Comparison of ENCODE assay signal across 10 cellular contexts in genomic region chr22:32531955-32532818, GRCh38. TPM values are rescaled to one million over a fixed set of nuclear protein-coding genes. Genes with fewer than 3 reads are reported as not detected.
DNase-seq lines count a peak whose midpoint lies in the region; ATAC-seq and TF ChIP-seq lines count a peak whose summit lies in the region.
"Had no signal": no experiment of that assay in that cellular context is flagged by ENCODE, and none has a peak within 500 bp of the region (broad histone marks: within the 10 kb centered on the region; RNA-seq: fewer than 3 reads in every experiment).

No MANE protein-coding gene starts in this region.

- H2BK15ac ChIP-seq in mesendoderm (replicated peaks; ENCODE audit: low read depth) = no peak overlapping the region

- no peaks in the 10 kb centered on the region for H3K9me3 Mint-ChIP-seq in endodermal cell
- H3K9me3 Mint-ChIP-seq: T-helper 1 cell treated with Interleukin-12 subunit alpha and Interleukin-12 subunit beta and Interleukin-4 antibody, amounts not matched to agents 30 μg/mL and 1 μg/mL, for 36 hours had no signal

- H2BK5ac ChIP-seq in mesendoderm (ENCODE audit: low read length) = no peak overlapping the region

- H2AK5ac ChIP-seq in mesendoderm (ENCODE audit: low read length) = no peak overlapping the region

- H3K36me3 ChIP-seq in endodermal cell (ENCODE audit: control insufficient read depth, insufficient read depth, low read length) = no peaks in the 10 kb centered on the region
- H3K36me3 ChIP-seq in mesendoderm (ENCODE audit: control insufficient read depth, insufficient read depth, low read length) = no peaks in the 10 kb centered on the region

- peak overlapping the region; percentile 35 for H3K9ac ChIP-seq in endodermal cell (ENCODE audit: extremely low read depth, low read length, poor library complexity, severe bottlenecking)
- peak overlapping the region; percentile 25 for H3K9ac ChIP-seq in mesendoderm (ENCODE audit: low read length)

- no peaks in the 10 kb centered on the region for H3K36me3 Mint-ChIP-seq in endodermal cell (ENCODE audit: low read depth)

- peaks cover 11% of the 10 kb centered on the region for H3K4me1 Mint-ChIP-seq in endodermal cell

- peaks cover 5% of the 10 kb centered on the region for H3K4me1 ChIP-seq in endodermal cell (ENCODE audit: control insufficient read depth, insufficient read depth, low read length)
- no peaks in the 10 kb centered on the region for H3K4me1 ChIP-seq in mesendoderm (ENCODE audit: control insufficient read depth, low read depth, low read length)

- H4K5ac ChIP-seq in mesendoderm (ENCODE audit: low read length) = no peak overlapping the region

- H2BK120ac ChIP-seq in mesendoderm (ENCODE audit: low read depth, low read length) = no peak overlapping the region

- H3K27ac Mint-ChIP-seq in endodermal cell = peak overlapping the region; percentile 98
- H3K27ac Mint-ChIP-seq: T-helper 1 cell treated with Interleukin-12 subunit alpha and Interleukin-12 subunit beta and Interleukin-4 antibody, amounts not matched to agents 30 μg/mL and 1 μg/mL, for 36 hours had no signal

- H3K18ac ChIP-seq in mesendoderm (ENCODE audit: low read length) = peak overlapping the region; percentile 62

- H3K27me3 Mint-ChIP-seq in endodermal cell (ENCODE audit: insufficient read depth) = no peaks in the 10 kb centered on the region

- WGBS in endodermal cell (ENCODE audit: insufficient coverage in 1 of 2, insufficient read length in 1 of 2), 2 experiments = 71 to 79% methylated on average over 16 to 19 of the region's 19 CpGs
- no CpG with 5 or more reads among the region's 19 CpGs for WGBS in mesendoderm (ENCODE audit: extremely low coverage, insufficient coverage, low lambda C conversion rate)

- H3K23ac ChIP-seq in mesendoderm (ENCODE audit: low read length) = no peak overlapping the region

- no peaks in the 10 kb centered on the region for H3K79me1 ChIP-seq in mesendoderm (ENCODE audit: low read length)

- H3K4me2 ChIP-seq in mesendoderm (ENCODE audit: low read length) = no peak overlapping the region

- H3K4me3 ChIP-seq in endodermal cell (ENCODE audit: low read length) (peak overlapping the region; percentile 48), mesendoderm (ENCODE audit: low read length) (no peak overlapping the region)

- peak; percentile 90 for DNase-seq in A172 (ENCODE audit: low spot score)
- DNase-seq in NCI-H2029 (lab: John Stamatoyannopoulos, UW) = peak; percentile 67
- peak; percentile 91 for DNase-seq in endodermal cell
- DNase-seq in mesendoderm = peak; percentile 96
- DNase-seq in NCI-H1436 (lab: John Stamatoyannopoulos, UW) = no peak
- DNase-seq: DND-41 had no signal

- H3K4ac ChIP-seq in mesendoderm (ENCODE audit: low read depth, low read length) = no peak overlapping the region

- H3K79me2 ChIP-seq in mesendoderm (ENCODE audit: control insufficient read depth, insufficient read depth, low read length) = no peaks in the 10 kb centered on the region

- H4K8ac ChIP-seq in mesendoderm (ENCODE audit: low read depth, low read length) = no peak overlapping the region

- H3K56ac ChIP-seq in mesendoderm (ENCODE audit: low read length) = peak overlapping the region; percentile 56

- H3K9me3 ChIP-seq in endodermal cell (ENCODE audit: control insufficient read depth, low read length) = no peaks in the 10 kb centered on the region

- H3K27ac ChIP-seq in endodermal cell (ENCODE audit: low read depth, low read length) = peak overlapping the region; percentile 62
- peak overlapping the region; percentile 71 for H3K27ac ChIP-seq in mesendoderm (ENCODE audit: low read depth, low read length)

- TF ChIP-seq CTCF in endodermal cell (conservative IDR thresholded peaks at IDR 0.05) = no peak

- H3K4me3 Mint-ChIP-seq in endodermal cell = peak overlapping the region; percentile 47
- H3K4me3 Mint-ChIP-seq: T-helper 1 cell treated with Interleukin-12 subunit alpha and Interleukin-12 subunit beta and Interleukin-4 antibody, amounts not matched to agents 30 μg/mL and 1 μg/mL, for 36 hours had no signal

- ATAC-seq in HG03097 (IDR thresholded peaks at IDR 0.05; ENCODE audit: low FRiP score, unreplicated experiment) (no peak), GM18858 (IDR thresholded peaks at IDR 0.05; ENCODE audit: unreplicated experiment) (no peak), HG02588 (IDR thresholded peaks at IDR 0.05; ENCODE audit: unreplicated experiment) (no peak)

- H3K27me3 ChIP-seq in endodermal cell (ENCODE audit: control insufficient read depth, insufficient read depth, low read length, poor library complexity, severe bottlenecking) = no peaks in the 10 kb centered on the region
- no peaks in the 10 kb centered on the region for H3K27me3 ChIP-seq in mesendoderm (ENCODE audit: insufficient read depth, low read length, poor library complexity)

RNA-seq across cellular contexts. Expression of gene FBXO7, which starts 57.6 kb away (rescaled TPM):
- 62.4 and 69.9 TPM in 2 replicates for total RNA-seq in A172 (2014; rRNA removed; shearing (Covaris generic))
- total RNA-seq in endodermal cell = 100 to 1,000 TPM in 1 of 2 donors, 10 to 100 TPM in 1; 84.8 to 120 TPM
- polyA plus RNA-seq in endodermal cell (2013, experiment 1 of 2) = 73.6 TPM
- polyA plus RNA-seq in endodermal cell (2013, experiment 2 of 2) = 69.8 TPM
- polyA plus RNA-seq in mesendoderm (2013, experiment 1 of 2) = 53.6 TPM
- 53.9 TPM for polyA plus RNA-seq in mesendoderm (2013, experiment 2 of 2)
